In the genomic region with DNA sequence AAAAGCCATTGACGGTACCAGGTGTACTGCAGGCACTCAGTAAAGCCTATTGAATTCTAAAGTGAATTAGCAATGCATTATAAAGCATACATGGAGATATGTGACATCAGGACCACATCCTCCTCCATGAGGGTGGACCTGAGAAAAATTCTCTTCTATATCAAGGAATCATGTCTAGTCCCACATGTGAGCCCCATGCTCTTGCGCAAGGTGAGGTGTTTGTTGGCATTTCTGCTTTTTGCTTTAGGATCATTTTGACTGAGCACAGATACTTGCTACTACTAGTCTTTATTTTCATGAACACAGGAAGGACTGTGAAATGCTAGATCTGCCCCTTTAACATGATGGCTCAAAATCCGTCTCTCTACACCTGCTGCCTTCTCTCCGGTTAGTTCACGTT, we compare ENCODE assay signal across 9 cellular contexts.
"Had no signal": no experiment of that assay in that cellular context is flagged by ENCODE, and none has a peak within 500 bp of the region (broad histone marks: within the 10 kb centered on the region; RNA-seq: fewer than 3 reads in every experiment).

No MANE protein-coding gene starts in this region.

- H3K4me3 ChIP-seq: GM23248, HAP-1 had no signal

- H3K27ac ChIP-seq: GM23248, HL-60, KMS-11 had no signal

- ATAC-seq: HCT116 had no signal

- H3K9ac ChIP-seq: GM23248, KMS-11 had no signal

- H3K36me3 ChIP-seq: HAP-1 had no signal

- H3K4me1 ChIP-seq: HAP-1 had no signal

- DNase-seq: GM23248, GOT3, H7, HFFc6, KBM-7 had no signal

- H2AFZ ChIP-seq: GM23248 had no signal

- H3K9me3 ChIP-seq: HAP-1 had no signal

- H3K4me2 ChIP-seq: KMS-11 had no signal
